Comparison of ENCODE assay signal across 21 cellular contexts in genomic region chr5:89946514-89946913, GRCh38.
"Had no signal": no experiment of that assay in that cellular context is flagged by ENCODE, and none has a peak within 500 bp of the region (broad histone marks: within the 10 kb centered on the region; RNA-seq: fewer than 3 reads in every experiment).

No MANE protein-coding gene starts in this region.

- ATAC-seq: activated T-cell treated with anti-CD3 and anti-CD28 coated beads, Interleukin-2, amount 50 U/mL, for 4 hours had no signal

- H3K4me1 ChIP-seq: breast epithelium, SJCRH30 had no signal

- H3K36me3 ChIP-seq: breast epithelium, SJCRH30 had no signal

- H3K27ac ChIP-seq: breast epithelium, SJCRH30, VCaP had no signal

- H3K9me3 ChIP-seq: breast epithelium, SJCRH30, SK-N-SH had no signal

- DNase-seq: activated CD4-positive, alpha-beta memory T cell treated with anti-CD3 and anti-CD28 coated beads for 36 hours; activated CD4-positive, alpha-beta T cell treated with anti-CD3 and anti-CD28 coated beads, Interleukin-2, amount 10 ng/mL, durations not matched to agents 7 days and 5 days; activated CD4-positive, CD25-positive, alpha-beta regulatory T cell; activated CD8-positive, alpha-beta memory T cell treated with anti-CD3 and anti-CD28 coated beads for 24 hours; activated gamma-delta T cell; activated naive CD4-positive, alpha-beta T cell treated with anti-CD3 and anti-CD28 coated beads for 36 hours; activated naive CD8-positive, alpha-beta T cell treated with anti-CD3 and anti-CD28 coated beads for 36 hours; activated T-cell treated with anti-CD3 and anti-CD28 coated beads, Interleukin-2, amount 50 U/mL, for 4 hours; central memory CD4-positive, alpha-beta T cell; Kasumi-1; NCI-H1048; NCI-H146; NCI-H187 treated with DMSO at 0.1 percent for 48 hours; NCI-H2081 treated with DMSO at 0.1 percent for 48 hours; NCI-H524 treated with DMSO at 0.1 percent for 48 hours; NCI-H748 treated with DMSO at 0.1 percent for 48 hours; SJCRH30; SK-N-SH; T-helper 1 cell had no signal

- H3K27me3 ChIP-seq: breast epithelium, SJCRH30 had no signal

- H3K4me3 ChIP-seq: breast epithelium, SJCRH30 had no signal
